ENCODE assay signal across 2 cellular contexts in the genomic region with DNA sequence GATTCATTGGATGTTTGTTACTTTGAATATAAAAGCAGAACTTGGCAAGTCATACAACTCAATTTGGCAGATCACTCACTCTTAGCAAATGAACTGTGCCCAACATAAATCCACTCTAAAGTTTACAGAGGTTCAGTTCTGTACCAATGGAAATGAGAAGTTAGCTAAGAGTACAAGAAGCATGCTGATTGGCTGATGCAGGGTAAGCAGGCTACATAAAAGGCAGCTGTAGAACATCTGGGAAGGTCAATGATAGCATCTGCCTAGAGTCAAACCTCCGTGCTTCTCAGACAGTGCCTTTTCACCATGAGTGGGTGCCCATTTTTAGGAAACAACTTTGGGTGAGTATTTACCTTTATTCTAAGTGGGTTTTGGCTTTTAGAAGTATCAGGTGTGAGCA.
TF ChIP-seq lines count a peak whose summit lies in the region.

A gene (plus strand): TSS at position 244 of the 400 bp plus-strand sequence. CDS start 63 bp downstream, at position 307.

TF ChIP-seq in liver, 16 proteins besides CTCF, POLR2A, EP300 and RAD21:
- TF ChIP-seq HNF4G (IDR thresholded peaks at IDR 0.05) = no peak
- TF ChIP-seq HNF4A (conservative IDR thresholded peaks at IDR 0.05) = peak; percentile 72 to 78
- peak; percentile 81 for TF ChIP-seq YY1 (IDR thresholded peaks at IDR 0.05)
- TF ChIP-seq, protein P1, sequence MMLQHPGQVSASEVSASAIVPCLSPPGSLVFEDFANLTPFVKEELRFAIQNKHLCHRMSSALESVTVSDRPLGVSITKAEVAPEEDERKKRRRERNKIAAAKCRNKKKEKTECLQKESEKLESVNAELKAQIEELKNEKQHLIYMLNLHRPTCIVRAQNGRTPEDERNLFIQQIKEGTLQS (IDR thresholded peaks at IDR 0.05) = peak; percentile 65
- TF ChIP-seq, protein P2, sequence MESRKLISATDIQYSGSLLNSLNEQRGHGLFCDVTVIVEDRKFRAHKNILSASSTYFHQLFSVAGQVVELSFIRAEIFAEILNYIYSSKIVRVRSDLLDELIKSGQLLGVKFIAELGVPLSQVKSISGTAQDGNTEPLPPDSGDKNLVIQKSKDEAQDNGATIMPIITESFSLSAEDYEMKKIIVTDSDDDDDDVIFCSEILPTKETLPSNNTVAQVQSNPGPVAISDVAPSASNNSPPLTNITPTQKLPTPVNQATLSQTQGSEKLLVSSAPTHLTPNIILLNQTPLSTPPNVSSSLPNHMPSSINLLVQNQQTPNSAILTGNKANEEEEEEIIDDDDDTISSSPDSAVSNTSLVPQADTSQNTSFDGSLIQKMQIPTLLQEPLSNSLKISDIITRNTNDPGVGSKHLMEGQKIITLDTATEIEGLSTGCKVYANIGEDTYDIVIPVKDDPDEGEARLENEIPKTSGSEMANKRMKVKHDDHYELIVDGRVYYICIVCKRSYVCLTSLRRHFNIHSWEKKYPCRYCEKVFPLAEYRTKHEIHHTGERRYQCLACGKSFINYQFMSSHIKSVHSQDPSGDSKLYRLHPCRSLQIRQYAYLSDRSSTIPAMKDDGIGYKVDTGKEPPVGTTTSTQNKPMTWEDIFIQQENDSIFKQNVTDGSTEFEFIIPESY (IDR thresholded peaks at IDR 0.05) = peak; percentile 49
- TF ChIP-seq, protein P3, sequence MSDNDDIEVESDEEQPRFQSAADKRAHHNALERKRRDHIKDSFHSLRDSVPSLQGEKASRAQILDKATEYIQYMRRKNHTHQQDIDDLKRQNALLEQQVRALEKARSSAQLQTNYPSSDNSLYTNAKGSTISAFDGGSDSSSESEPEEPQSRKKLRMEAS (IDR thresholded peaks at IDR 0.05) = peak; percentile 14
- peak in 1 of 2 donors; percentile 37 for TF ChIP-seq EGR1 (IDR thresholded peaks at IDR 0.05; ENCODE audit: low read depth in 2 of 2)
- TF ChIP-seq NR2F2 (IDR thresholded peaks at IDR 0.05) = no peak
- TF ChIP-seq FOXA2 (IDR thresholded peaks at IDR 0.05) = peak; percentile 50
- peak; percentile 94 for TF ChIP-seq SP1 (IDR thresholded peaks at IDR 0.05)
- peak; percentile 64 for TF ChIP-seq FOXA1 (IDR thresholded peaks at IDR 0.05)
- TF ChIP-seq GABPA (IDR thresholded peaks at IDR 0.05 in 1 of 2, conservative IDR thresholded peaks at IDR 0.05 in 1 of 2) = peak in 1 of 2 donors; percentile 20
- peak; percentile 89 to 94 for TF ChIP-seq RXRA (IDR thresholded peaks at IDR 0.05)
- TF ChIP-seq, protein P4, sequence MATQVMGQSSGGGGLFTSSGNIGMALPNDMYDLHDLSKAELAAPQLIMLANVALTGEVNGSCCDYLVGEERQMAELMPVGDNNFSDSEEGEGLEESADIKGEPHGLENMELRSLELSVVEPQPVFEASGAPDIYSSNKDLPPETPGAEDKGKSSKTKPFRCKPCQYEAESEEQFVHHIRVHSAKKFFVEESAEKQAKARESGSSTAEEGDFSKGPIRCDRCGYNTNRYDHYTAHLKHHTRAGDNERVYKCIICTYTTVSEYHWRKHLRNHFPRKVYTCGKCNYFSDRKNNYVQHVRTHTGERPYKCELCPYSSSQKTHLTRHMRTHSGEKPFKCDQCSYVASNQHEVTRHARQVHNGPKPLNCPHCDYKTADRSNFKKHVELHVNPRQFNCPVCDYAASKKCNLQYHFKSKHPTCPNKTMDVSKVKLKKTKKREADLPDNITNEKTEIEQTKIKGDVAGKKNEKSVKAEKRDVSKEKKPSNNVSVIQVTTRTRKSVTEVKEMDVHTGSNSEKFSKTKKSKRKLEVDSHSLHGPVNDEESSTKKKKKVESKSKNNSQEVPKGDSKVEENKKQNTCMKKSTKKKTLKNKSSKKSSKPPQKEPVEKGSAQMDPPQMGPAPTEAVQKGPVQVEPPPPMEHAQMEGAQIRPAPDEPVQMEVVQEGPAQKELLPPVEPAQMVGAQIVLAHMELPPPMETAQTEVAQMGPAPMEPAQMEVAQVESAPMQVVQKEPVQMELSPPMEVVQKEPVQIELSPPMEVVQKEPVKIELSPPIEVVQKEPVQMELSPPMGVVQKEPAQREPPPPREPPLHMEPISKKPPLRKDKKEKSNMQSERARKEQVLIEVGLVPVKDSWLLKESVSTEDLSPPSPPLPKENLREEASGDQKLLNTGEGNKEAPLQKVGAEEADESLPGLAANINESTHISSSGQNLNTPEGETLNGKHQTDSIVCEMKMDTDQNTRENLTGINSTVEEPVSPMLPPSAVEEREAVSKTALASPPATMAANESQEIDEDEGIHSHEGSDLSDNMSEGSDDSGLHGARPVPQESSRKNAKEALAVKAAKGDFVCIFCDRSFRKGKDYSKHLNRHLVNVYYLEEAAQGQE (IDR thresholded peaks at IDR 0.05) = peak; percentile 95
- TF ChIP-seq JUND (IDR thresholded peaks at IDR 0.05) = peak; percentile 61 to 64
- peak; percentile 99 for TF ChIP-seq TAF1 (conservative IDR thresholded peaks at IDR 0.05)

TF ChIP-seq in HepG2, 621 proteins besides CTCF, POLR2A, EP300 and RAD21:
- TF ChIP-seq, protein P5, sequence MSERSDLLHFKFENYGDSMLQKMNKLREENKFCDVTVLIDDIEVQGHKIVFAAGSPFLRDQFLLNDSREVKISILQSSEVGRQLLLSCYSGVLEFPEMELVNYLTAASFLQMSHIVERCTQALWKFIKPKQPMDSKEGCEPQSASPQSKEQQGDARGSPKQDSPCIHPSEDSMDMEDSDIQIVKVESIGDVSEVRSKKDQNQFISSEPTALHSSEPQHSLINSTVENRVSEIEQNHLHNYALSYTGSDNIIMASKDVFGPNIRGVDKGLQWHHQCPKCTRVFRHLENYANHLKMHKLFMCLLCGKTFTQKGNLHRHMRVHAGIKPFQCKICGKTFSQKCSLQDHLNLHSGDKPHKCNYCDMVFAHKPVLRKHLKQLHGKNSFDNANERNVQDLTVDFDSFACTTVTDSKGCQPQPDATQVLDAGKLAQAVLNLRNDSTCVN (CRISPR knock-in tag; IDR thresholded peaks at IDR 0.05; ENCODE audit: borderline replicate concordance) = no peak
- TF ChIP-seq MED8 (CRISPR knock-in tag; IDR thresholded peaks at IDR 0.05; ENCODE audit: insufficient replicate concordance) (no peak), TBX2 (CRISPR knock-in tag; IDR thresholded peaks at IDR 0.05; ENCODE audit: borderline replicate concordance) (no peak), KAT8 (CRISPR knock-in tag; IDR thresholded peaks at IDR 0.05) (no peak), ZIK1 (CRISPR knock-in tag; IDR thresholded peaks at IDR 0.05; ENCODE audit: borderline replicate concordance, low read depth) (no peak), ESRRA (CRISPR knock-in tag; IDR thresholded peaks at IDR 0.05; ENCODE audit: low read depth) (no peak)
- TF ChIP-seq, protein P6, sequence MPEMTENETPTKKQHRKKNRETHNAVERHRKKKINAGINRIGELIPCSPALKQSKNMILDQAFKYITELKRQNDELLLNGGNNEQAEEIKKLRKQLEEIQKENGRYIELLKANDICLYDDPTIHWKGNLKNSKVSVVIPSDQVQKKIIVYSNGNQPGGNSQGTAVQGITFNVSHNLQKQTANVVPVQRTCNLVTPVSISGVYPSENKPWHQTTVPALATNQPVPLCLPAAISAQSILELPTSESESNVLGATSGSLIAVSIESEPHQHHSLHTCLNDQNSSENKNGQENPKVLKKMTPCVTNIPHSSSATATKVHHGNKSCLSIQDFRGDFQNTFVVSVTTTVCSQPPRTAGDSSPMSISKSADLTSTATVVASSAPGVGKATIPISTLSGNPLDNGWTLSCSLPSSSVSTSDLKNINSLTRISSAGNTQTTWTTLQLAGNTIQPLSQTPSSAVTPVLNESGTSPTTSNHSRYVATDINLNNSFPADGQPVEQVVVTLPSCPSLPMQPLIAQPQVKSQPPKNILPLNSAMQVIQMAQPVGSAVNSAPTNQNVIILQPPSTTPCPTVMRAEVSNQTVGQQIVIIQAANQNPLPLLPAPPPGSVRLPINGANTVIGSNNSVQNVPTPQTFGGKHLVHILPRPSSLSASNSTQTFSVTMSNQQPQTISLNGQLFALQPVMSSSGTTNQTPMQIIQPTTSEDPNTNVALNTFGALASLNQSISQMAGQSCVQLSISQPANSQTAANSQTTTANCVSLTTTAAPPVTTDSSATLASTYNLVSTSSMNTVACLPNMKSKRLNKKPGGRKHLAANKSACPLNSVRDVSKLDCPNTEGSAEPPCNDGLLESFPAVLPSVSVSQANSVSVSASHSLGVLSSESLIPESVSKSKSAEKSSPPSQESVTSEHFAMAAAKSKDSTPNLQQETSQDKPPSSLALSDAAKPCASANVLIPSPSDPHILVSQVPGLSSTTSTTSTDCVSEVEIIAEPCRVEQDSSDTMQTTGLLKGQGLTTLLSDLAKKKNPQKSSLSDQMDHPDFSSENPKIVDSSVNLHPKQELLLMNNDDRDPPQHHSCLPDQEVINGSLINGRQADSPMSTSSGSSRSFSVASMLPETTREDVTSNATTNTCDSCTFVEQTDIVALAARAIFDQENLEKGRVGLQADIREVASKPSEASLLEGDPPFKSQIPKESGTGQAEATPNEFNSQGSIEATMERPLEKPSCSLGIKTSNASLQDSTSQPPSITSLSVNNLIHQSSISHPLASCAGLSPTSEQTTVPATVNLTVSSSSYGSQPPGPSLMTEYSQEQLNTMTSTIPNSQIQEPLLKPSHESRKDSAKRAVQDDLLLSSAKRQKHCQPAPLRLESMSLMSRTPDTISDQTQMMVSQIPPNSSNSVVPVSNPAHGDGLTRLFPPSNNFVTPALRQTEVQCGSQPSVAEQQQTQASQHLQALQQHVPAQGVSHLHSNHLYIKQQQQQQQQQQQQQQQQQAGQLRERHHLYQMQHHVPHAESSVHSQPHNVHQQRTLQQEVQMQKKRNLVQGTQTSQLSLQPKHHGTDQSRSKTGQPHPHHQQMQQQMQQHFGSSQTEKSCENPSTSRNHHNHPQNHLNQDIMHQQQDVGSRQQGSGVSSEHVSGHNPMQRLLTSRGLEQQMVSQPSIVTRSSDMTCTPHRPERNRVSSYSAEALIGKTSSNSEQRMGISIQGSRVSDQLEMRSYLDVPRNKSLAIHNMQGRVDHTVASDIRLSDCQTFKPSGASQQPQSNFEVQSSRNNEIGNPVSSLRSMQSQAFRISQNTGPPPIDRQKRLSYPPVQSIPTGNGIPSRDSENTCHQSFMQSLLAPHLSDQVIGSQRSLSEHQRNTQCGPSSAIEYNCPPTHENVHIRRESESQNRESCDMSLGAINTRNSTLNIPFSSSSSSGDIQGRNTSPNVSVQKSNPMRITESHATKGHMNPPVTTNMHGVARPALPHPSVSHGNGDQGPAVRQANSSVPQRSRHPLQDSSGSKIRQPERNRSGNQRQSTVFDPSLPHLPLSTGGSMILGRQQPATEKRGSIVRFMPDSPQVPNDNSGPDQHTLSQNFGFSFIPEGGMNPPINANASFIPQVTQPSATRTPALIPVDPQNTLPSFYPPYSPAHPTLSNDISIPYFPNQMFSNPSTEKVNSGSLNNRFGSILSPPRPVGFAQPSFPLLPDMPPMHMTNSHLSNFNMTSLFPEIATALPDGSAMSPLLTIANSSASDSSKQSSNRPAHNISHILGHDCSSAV (CRISPR knock-in tag; IDR thresholded peaks at IDR 0.05; ENCODE audit: borderline replicate concordance) = no peak
- TF ChIP-seq, protein P7, sequence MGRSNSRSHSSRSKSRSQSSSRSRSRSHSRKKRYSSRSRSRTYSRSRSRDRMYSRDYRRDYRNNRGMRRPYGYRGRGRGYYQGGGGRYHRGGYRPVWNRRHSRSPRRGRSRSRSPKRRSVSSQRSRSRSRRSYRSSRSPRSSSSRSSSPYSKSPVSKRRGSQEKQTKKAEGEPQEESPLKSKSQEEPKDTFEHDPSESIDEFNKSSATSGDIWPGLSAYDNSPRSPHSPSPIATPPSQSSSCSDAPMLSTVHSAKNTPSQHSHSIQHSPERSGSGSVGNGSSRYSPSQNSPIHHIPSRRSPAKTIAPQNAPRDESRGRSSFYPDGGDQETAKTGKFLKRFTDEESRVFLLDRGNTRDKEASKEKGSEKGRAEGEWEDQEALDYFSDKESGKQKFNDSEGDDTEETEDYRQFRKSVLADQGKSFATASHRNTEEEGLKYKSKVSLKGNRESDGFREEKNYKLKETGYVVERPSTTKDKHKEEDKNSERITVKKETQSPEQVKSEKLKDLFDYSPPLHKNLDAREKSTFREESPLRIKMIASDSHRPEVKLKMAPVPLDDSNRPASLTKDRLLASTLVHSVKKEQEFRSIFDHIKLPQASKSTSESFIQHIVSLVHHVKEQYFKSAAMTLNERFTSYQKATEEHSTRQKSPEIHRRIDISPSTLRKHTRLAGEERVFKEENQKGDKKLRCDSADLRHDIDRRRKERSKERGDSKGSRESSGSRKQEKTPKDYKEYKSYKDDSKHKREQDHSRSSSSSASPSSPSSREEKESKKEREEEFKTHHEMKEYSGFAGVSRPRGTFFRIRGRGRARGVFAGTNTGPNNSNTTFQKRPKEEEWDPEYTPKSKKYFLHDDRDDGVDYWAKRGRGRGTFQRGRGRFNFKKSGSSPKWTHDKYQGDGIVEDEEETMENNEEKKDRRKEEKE (IDR thresholded peaks at IDR 0.05) = no peak
- TF ChIP-seq, protein P8, sequence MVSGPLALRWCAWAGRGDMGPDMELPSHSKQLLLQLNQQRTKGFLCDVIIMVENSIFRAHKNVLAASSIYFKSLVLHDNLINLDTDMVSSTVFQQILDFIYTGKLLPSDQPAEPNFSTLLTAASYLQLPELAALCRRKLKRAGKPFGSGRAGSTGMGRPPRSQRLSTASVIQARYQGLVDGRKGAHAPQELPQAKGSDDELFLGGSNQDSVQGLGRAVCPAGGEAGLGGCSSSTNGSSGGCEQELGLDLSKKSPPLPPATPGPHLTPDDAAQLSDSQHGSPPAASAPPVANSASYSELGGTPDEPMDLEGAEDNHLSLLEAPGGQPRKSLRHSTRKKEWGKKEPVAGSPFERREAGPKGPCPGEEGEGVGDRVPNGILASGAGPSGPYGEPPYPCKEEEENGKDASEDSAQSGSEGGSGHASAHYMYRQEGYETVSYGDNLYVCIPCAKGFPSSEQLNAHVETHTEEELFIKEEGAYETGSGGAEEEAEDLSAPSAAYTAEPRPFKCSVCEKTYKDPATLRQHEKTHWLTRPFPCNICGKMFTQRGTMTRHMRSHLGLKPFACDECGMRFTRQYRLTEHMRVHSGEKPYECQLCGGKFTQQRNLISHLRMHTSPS (CRISPR knock-in tag; IDR thresholded peaks at IDR 0.05; ENCODE audit: low read depth) = no peak
